ENCODE assay signal across 9 cellular contexts in the genomic region with DNA sequence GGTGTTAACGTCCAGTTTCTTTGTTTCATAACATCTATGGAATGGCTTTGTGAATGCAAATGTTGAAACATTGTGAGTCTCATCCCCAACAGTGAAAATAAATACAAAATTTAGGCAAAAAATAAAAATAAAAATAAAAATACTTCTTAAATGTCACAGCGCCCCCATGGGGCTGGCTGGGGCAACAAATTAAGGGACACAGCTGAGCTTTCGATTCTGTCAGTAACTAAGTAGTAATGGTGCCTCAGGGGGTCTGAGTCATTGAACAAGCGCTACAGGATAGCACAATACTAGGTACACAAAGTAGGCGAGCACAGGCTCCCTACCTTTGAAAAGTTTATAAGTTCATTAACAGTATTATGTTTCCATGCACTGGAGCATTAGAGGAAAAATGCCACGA.
DNase-seq lines count a peak whose midpoint lies in the region; ATAC-seq and TF ChIP-seq lines count a peak whose summit lies in the region.
"Had no signal": no experiment of that assay in that cellular context is flagged by ENCODE, and none has a peak within 500 bp of the region (broad histone marks: within the 10 kb centered on the region; RNA-seq: fewer than 3 reads in every experiment).

No MANE protein-coding gene starts in this region.

- no peak for ATAC-seq in Right ventricle myocardium inferior
- no peak for ATAC-seq in activated CD4-positive, CD25-positive, alpha-beta regulatory T cell treated with anti-CD3 and anti-CD28 coated beads, Interleukin-2, amount 50 U/mL, for 24 hours

- no peaks in the 10 kb centered on the region for H3K79me2 ChIP-seq in hepatocyte

- no peaks in the 10 kb centered on the region for H3K9me3 ChIP-seq in cardiac muscle cell (ENCODE audit: low read depth)
- H3K9me3 ChIP-seq in WERI-Rb-1 (ENCODE audit: severe bottlenecking): no peaks in the 10 kb centered on the region
- H3K9me3 ChIP-seq in hepatocyte (ENCODE audit: low read depth): no peaks in the 10 kb centered on the region

- H3K27ac ChIP-seq in cardiac muscle cell (no peak overlapping the region), WERI-Rb-1 (no peak overlapping the region), hepatocyte (no peak overlapping the region), caudate nucleus (ENCODE audit: low read depth, low read length) (no peak overlapping the region)
- H3K27ac ChIP-seq: RWPE1 had no signal

- intact Hi-C loops in Right ventricle myocardium inferior (cut with DNase I): no loop called here

- WGBS in hepatocyte (ENCODE audit: low lambda C conversion rate, missing lambda C conversion rate): 48% methylated on average over 6 of the region's 6 CpGs

- no peaks in the 10 kb centered on the region for H3K9me2 ChIP-seq in hepatocyte (replicated peaks; ENCODE audit: insufficient read depth)

- no peaks in the 10 kb centered on the region for H3K27me3 ChIP-seq in cardiac muscle cell
- H3K27me3 ChIP-seq in WERI-Rb-1 (ENCODE audit: insufficient read depth, low read depth, severe bottlenecking): no peaks in the 10 kb centered on the region
- H3K27me3 ChIP-seq in hepatocyte: no peaks in the 10 kb centered on the region

- H4K20me1 ChIP-seq in hepatocyte (ENCODE audit: insufficient read depth, poor library complexity, severe bottlenecking): no peaks in the 10 kb centered on the region

- peak; percentile 32 to 43 for DNase-seq in cardiac muscle cell (ENCODE audit: low read depth in 1 of 2, low spot score in 1 of 2)
- DNase-seq in Right ventricle myocardium inferior (ENCODE audit: missing footprints): no peak
- peak; percentile 22 for DNase-seq in WERI-Rb-1
- DNase-seq in hepatocyte (ENCODE audit: low spot score): peak; percentile 50
- no peak for DNase-seq in NCI-H187 (lab: John Stamatoyannopoulos, UW)
- DNase-seq in caudate nucleus (lab: John Stamatoyannopoulos, UW): no peak
- DNase-seq in DMS153 treated with DMSO at 0.1 percent for 48 hours (lab: John Stamatoyannopoulos, UW; ENCODE audit: unreplicated experiment): no peak

- TF ChIP-seq CTCF in cardiac muscle cell (IDR thresholded peaks at IDR 0.05; ENCODE audit: low read depth, low read length) (peak; percentile 52), WERI-Rb-1 (IDR thresholded peaks at IDR 0.05; ENCODE audit: low read depth, low read length) (peak; percentile 33; the same call in 1 of the 2 replicates), hepatocyte (IDR thresholded peaks at IDR 0.05; ENCODE audit: poor library complexity) (peak; percentile 52)

- no peak overlapping the region for H2AFZ ChIP-seq in hepatocyte

- H3K4me3 ChIP-seq in cardiac muscle cell (no peak overlapping the region), WERI-Rb-1 (ENCODE audit: low read depth, low read length) (no peak overlapping the region), hepatocyte (no peak overlapping the region)

- no peak overlapping the region for H3K4me2 ChIP-seq in hepatocyte

- H3K4me1 ChIP-seq in cardiac muscle cell (ENCODE audit: low read depth): peaks cover 6% of the 10 kb centered on the region
- H3K4me1 ChIP-seq in hepatocyte (ENCODE audit: insufficient read depth): no peaks in the 10 kb centered on the region

- H3K36me3 ChIP-seq in cardiac muscle cell (no peaks in the 10 kb centered on the region), WERI-Rb-1 (no peaks in the 10 kb centered on the region), hepatocyte (replicated peaks; ENCODE audit: insufficient read depth, low read depth) (no peaks in the 10 kb centered on the region)

Comparison
In these comparisons a context has a peak if more than half of its experiments do, and no peak if none do; other contexts are left out.
1. DNase-seq: peak in cardiac muscle cell (2 of 2), WERI-Rb-1 (single experiment) and hepatocyte (single experiment); none in Right ventricle myocardium inferior (single experiment), NCI-H187 (0 of 2), caudate nucleus (0 of 61) and DMS153 treated with DMSO at 0.1 percent for 48 hours (single experiment).
2. Peak in every context shown above with its lines, with median percentiles within 50 percentile points of each other: CTCF ChIP-seq.